Comparison of ENCODE assay signal across 15 cellular contexts in genomic region chr18:22704627-22704918, GRCh38.
DNase-seq lines count a peak whose midpoint lies in the region; ATAC-seq and TF ChIP-seq lines count a peak whose summit lies in the region.
"Had no signal": no experiment of that assay in that cellular context is flagged by ENCODE, and none has a peak within 500 bp of the region (broad histone marks: within the 10 kb centered on the region; RNA-seq: fewer than 3 reads in every experiment).

No MANE protein-coding gene starts in this region.

- peaks cover 22% of the 10 kb centered on the region for H3K27me3 Mint-ChIP-seq in CD4-positive, alpha-beta T cell
- H3K27me3 Mint-ChIP-seq in endodermal cell (ENCODE audit: insufficient read depth), result peaks cover under 1% of the 10 kb centered on the region

- H3K4me1 Mint-ChIP-seq in CD4-positive, alpha-beta T cell (ENCODE audit: low read depth), result no peaks in the 10 kb centered on the region
- H3K4me1 Mint-ChIP-seq in endodermal cell, result no peaks in the 10 kb centered on the region
- H3K4me1 Mint-ChIP-seq: IgD-negative memory B cell had no signal

- no CpG with 5 or more reads among the region's 1 CpG for WGBS in endodermal cell (ENCODE audit: insufficient coverage in 1 of 2, insufficient read length in 1 of 2), 2 experiments
- 95 to 100% (median 96%) methylated on average over 1 of the region's 1 CpG for WGBS in psoas muscle, 3 donors

- no peak overlapping the region for H3K27ac Mint-ChIP-seq in CD4-positive, alpha-beta T cell
- no peak overlapping the region for H3K27ac Mint-ChIP-seq in endodermal cell
- H3K27ac Mint-ChIP-seq: CD8-positive, alpha-beta T cell; IgD-negative memory B cell had no signal

- H3K27me3 ChIP-seq in CD4-positive, alpha-beta T cell (ENCODE audit: control insufficient read depth, insufficient read depth, low read length), result peaks cover 5% of the 10 kb centered on the region
- H3K27me3 ChIP-seq in endodermal cell (ENCODE audit: control insufficient read depth, insufficient read depth, low read length, poor library complexity, severe bottlenecking), result no peaks in the 10 kb centered on the region
- no peaks in the 10 kb centered on the region for H3K27me3 ChIP-seq in psoas muscle (ENCODE audit: insufficient read depth in 3 of 3, low read length in 2 of 3)
- no peaks in the 10 kb centered on the region for H3K27me3 ChIP-seq in PC-3 (ENCODE audit: low read length)
- H3K27me3 ChIP-seq: Peyer's patch, SJSA1 had no signal

- CTCF ChIA-PET in CD4-positive, alpha-beta T cell (lab: Charles Lee), result no interaction called here
- CTCF ChIA-PET in RWPE1 (lab: Yijun Ruan, JAX), result interaction anchor here (1.3 kb wide), 1 partner anchor 45 kb away, joined by 3 read pairs; no protein-coding TSS in a partner anchor
- CTCF ChIA-PET in PC-3 (lab: Charles Lee), result no interaction called here

- H2AFZ ChIP-seq in PC-3 (ENCODE audit: low read length), result no peak overlapping the region

- no peak overlapping the region for H3K27ac ChIP-seq in 22Rv1
- H3K27ac ChIP-seq in CD4-positive, alpha-beta T cell (ENCODE audit: low read depth, low read length), result no peak overlapping the region
- H3K27ac ChIP-seq in RWPE1, result no peak overlapping the region
- no peak overlapping the region for H3K27ac ChIP-seq in endodermal cell (ENCODE audit: low read depth, low read length)
- no peak overlapping the region for H3K27ac ChIP-seq in psoas muscle
- H3K27ac ChIP-seq in PC-3 (ENCODE audit: low read length), result no peak overlapping the region
- H3K27ac ChIP-seq: Peyer's patch, SJSA1 had no signal

- no peak overlapping the region for H3K4me2 ChIP-seq in PC-3 (ENCODE audit: low read length)

- H3K9me2 ChIP-seq in PC-3 (replicated peaks; ENCODE audit: low read length), result no peaks in the 10 kb centered on the region

- no peak for ATAC-seq in CD4-positive, alpha-beta T cell (ENCODE audit: poor library complexity)
- ATAC-seq in GM19455 (IDR thresholded peaks at IDR 0.05; ENCODE audit: unreplicated experiment) (no peak), psoas muscle (no peak), PC-3 (no peak)
- ATAC-seq: CD8-positive, alpha-beta T cell had no signal

- intact Hi-C loops in CD4-positive, alpha-beta T cell (cut with DNase I, micrococcal nuclease), result loop anchor here in 1 of 2 experiments (10.0 kb wide), 1 partner anchor 1210 kb away; no protein-coding TSS in a partner anchor
- intact Hi-C loops in psoas muscle (cut with DNase I), result no loop called here
- intact Hi-C loops in PC-3 (cut with micrococcal nuclease), result loop anchor here (2.0 kb wide), 1 partner anchor 142 kb away; no protein-coding TSS in a partner anchor

- BruUV-seq in PC-3 (replicated peaks; lab: Mats Ljungman, UMichigan), result no TSS peak

- POLR2A ChIA-PET in CD4-positive, alpha-beta T cell (lab: Charles Lee), result no interaction called here
- POLR2A ChIA-PET in RWPE1 (lab: Yijun Ruan, JAX; ENCODE audit: low non-redundant PET) (no interaction called here), PC-3 (lab: Charles Lee; ENCODE audit: unreplicated experiment) (no interaction called here)

- no peak for DNase-seq in CD4-positive, alpha-beta T cell
- DNase-seq in RWPE1 (ENCODE audit: low spot score) (no peak), endodermal cell (no peak), psoas muscle (no peak), NCI-H1092 treated with DMSO at 0.1 percent for 48 hours (lab: John Stamatoyannopoulos, UW) (no peak), PC-3 (no peak)
- DNase-seq: NCI-H187, NCI-H2107, NCI-H510A treated with DMSO at 0.1 percent for 48 hours, Peyer's patch had no signal

- H3K4me3 ChIP-seq in endodermal cell (ENCODE audit: low read length), result no peak overlapping the region
- no peak overlapping the region for H3K4me3 ChIP-seq in psoas muscle
- no peak overlapping the region for H3K4me3 ChIP-seq in PC-3 (ENCODE audit: low read length)
- H3K4me3 ChIP-seq: Peyer's patch, SJSA1 had no signal

- H3K4me1 ChIP-seq in endodermal cell (ENCODE audit: control insufficient read depth, insufficient read depth, low read length) (no peaks in the 10 kb centered on the region), psoas muscle (no peaks in the 10 kb centered on the region), PC-3 (ENCODE audit: insufficient read depth, low read length) (peaks cover 7% of the 10 kb centered on the region)
- H3K4me1 ChIP-seq: Peyer's patch had no signal

- H3K36me3 ChIP-seq in endodermal cell (ENCODE audit: control insufficient read depth, insufficient read depth, low read length), result no peaks in the 10 kb centered on the region
- no peaks in the 10 kb centered on the region for H3K36me3 ChIP-seq in psoas muscle (ENCODE audit: insufficient read depth in 1 of 2, low read depth in 1 of 2)
- no peaks in the 10 kb centered on the region for H3K36me3 ChIP-seq in PC-3 (ENCODE audit: low read depth, low read length)
- H3K36me3 ChIP-seq: Peyer's patch, SJSA1 had no signal

- H3K36me3 Mint-ChIP-seq in CD4-positive, alpha-beta T cell (ENCODE audit: low read depth), result no peaks in the 10 kb centered on the region
- no peaks in the 10 kb centered on the region for H3K36me3 Mint-ChIP-seq in endodermal cell (ENCODE audit: low read depth)
- H3K36me3 Mint-ChIP-seq: CD8-positive, alpha-beta T cell had no signal

- no peak overlapping the region for H3K4me3 Mint-ChIP-seq in CD4-positive, alpha-beta T cell
- no peak overlapping the region for H3K4me3 Mint-ChIP-seq in endodermal cell
- H3K4me3 Mint-ChIP-seq: CD8-positive, alpha-beta T cell; IgD-negative memory B cell had no signal

- H3K9ac ChIP-seq in endodermal cell (ENCODE audit: extremely low read depth, low read length, poor library complexity, severe bottlenecking) (no peak overlapping the region), PC-3 (ENCODE audit: low read length) (no peak overlapping the region)

- H3F3A ChIP-seq in PC-3 (ENCODE audit: low read length, unreplicated experiment), result no peaks in the 10 kb centered on the region

- H3K9me3 ChIP-seq in CD4-positive, alpha-beta T cell (ENCODE audit: control insufficient read depth, low read length), result no peaks in the 10 kb centered on the region
- H3K9me3 ChIP-seq in endodermal cell (ENCODE audit: control insufficient read depth, low read length), result no peaks in the 10 kb centered on the region
- no peaks in the 10 kb centered on the region for H3K9me3 ChIP-seq in psoas muscle
- no peaks in the 10 kb centered on the region for H3K9me3 ChIP-seq in PC-3 (ENCODE audit: low read length)
- H3K9me3 ChIP-seq: Peyer's patch, SJSA1 had no signal

- no peaks in the 10 kb centered on the region for H3K9me3 Mint-ChIP-seq in CD4-positive, alpha-beta T cell
- H3K9me3 Mint-ChIP-seq in endodermal cell, result no peaks in the 10 kb centered on the region
- H3K9me3 Mint-ChIP-seq: CD8-positive, alpha-beta T cell had no signal

- no peaks in the 10 kb centered on the region for H3K79me2 ChIP-seq in PC-3 (ENCODE audit: low read length)

- H4K20me1 ChIP-seq in PC-3 (ENCODE audit: low read length), result no peaks in the 10 kb centered on the region

- peak; percentile 71 for TF ChIP-seq CTCF in 22Rv1 (IDR thresholded peaks at IDR 0.05)
- peak; percentile 7 for TF ChIP-seq CTCF in CD4-positive, alpha-beta T cell (IDR thresholded peaks at IDR 0.05)
- peak; percentile 28 for TF ChIP-seq CTCF in RWPE1 (conservative IDR thresholded peaks at IDR 0.05; ENCODE audit: low read depth)
- TF ChIP-seq CTCF in endodermal cell (conservative IDR thresholded peaks at IDR 0.05), result peak; percentile 4
- no peak for TF ChIP-seq CTCF in psoas muscle (IDR thresholded peaks at IDR 0.05)
- no peak for TF ChIP-seq CTCF in PC-3 (conservative IDR thresholded peaks at IDR 0.05; ENCODE audit: low read depth, low read length)

Comparison
In these comparisons a context has a peak if more than half of its experiments do, and no peak if none do; other contexts are left out.
1. CTCF ChIP-seq: peak in 22Rv1 (single experiment), CD4-positive, alpha-beta T cell (single experiment), RWPE1 (single experiment) and endodermal cell (single experiment); none in psoas muscle (single experiment) and PC-3 (single experiment).